In genomic region chr15:62612771-62613170, GRCh38 we compare ENCODE assay signal across 18 cellular contexts.
"Had no signal": no experiment of that assay in that cellular context is flagged by ENCODE, and none has a peak within 500 bp of the region (broad histone marks: within the 10 kb centered on the region; RNA-seq: fewer than 3 reads in every experiment).

No MANE protein-coding gene starts in this region.

- H3K4me1 ChIP-seq: colonic mucosa, uterus had no signal

- H3K27ac Mint-ChIP-seq: naive thymus-derived CD8-positive, alpha-beta T cell had no signal

- H3K4me1 Mint-ChIP-seq: naive thymus-derived CD8-positive, alpha-beta T cell had no signal

- H3K9me3 ChIP-seq: colonic mucosa, esophagus squamous epithelium, heart right ventricle, mucosa of descending colon, right atrium auricular region, uterus had no signal

- DNase-seq: colonic mucosa; dermis blood vessel endothelial cell; esophagus squamous epithelium; heart right ventricle; hypothalamus; islet precursor cell; mammary epithelial cell; mucosa of descending colon; naive thymus-derived CD8-positive, alpha-beta T cell; posterior cingulate gyrus; small intestine; stimulated activated CD4-positive, alpha-beta T cell treated with anti-CD3 and anti-CD28 coated beads, Interleukin-2, amount 100 ng/mL, for 48 hours; stimulated activated naive CD4-positive, alpha-beta T cell treated with Interleukin-2 at 50 U/mL for 16 hours; uterus had no signal

- H3K36me3 Mint-ChIP-seq: naive thymus-derived CD8-positive, alpha-beta T cell had no signal

- FAIRE-seq: frontal cortex, small intestine had no signal

- H3K4me3 ChIP-seq: colonic mucosa, esophagus squamous epithelium, heart right ventricle, mucosa of descending colon, right atrium auricular region, uterus had no signal

- H3K9me3 Mint-ChIP-seq: naive thymus-derived CD8-positive, alpha-beta T cell; neural crest cell had no signal

- H3K36me3 ChIP-seq: colonic mucosa, esophagus squamous epithelium, heart right ventricle, right atrium auricular region, uterus had no signal

- ATAC-seq: heart right ventricle; left lobe of liver; mucosa of descending colon; naive thymus-derived CD8-positive, alpha-beta T cell had no signal

- H3K27me3 ChIP-seq: colonic mucosa, esophagus squamous epithelium, heart right ventricle, right atrium auricular region, uterus had no signal

- H3K27ac ChIP-seq: colonic mucosa, esophagus squamous epithelium, heart right ventricle, right atrium auricular region, uterus had no signal

- H3K4me3 Mint-ChIP-seq: naive thymus-derived CD8-positive, alpha-beta T cell; neural crest cell had no signal
